1 cellular context compared by ENCODE assay signal in the genomic region with DNA sequence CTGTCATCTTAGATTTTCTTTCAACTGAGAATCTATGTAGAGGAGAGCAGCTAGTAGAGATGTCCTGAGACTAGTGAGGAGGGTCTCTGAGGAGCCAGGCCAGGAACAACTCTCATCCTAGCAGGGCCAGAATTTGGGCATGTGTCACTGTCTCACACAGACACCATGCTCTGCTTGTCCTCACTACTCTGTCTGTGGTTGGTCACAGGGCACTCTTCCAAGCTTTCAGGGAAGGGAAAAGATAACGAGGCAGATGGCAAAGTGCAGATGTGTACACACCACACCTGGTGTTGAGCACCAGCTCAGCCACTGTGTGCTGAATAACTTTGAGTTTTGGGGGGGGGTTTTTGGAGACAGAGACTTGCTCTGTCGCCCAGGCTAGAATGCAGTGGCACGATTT.
TF ChIP-seq lines count a peak whose summit lies in the region.

No MANE protein-coding gene starts in this region.

TF ChIP-seq in HepG2, 621 proteins besides CTCF, POLR2A, EP300 and RAD21 (continued from another document):
- TF ChIP-seq, protein P1, sequence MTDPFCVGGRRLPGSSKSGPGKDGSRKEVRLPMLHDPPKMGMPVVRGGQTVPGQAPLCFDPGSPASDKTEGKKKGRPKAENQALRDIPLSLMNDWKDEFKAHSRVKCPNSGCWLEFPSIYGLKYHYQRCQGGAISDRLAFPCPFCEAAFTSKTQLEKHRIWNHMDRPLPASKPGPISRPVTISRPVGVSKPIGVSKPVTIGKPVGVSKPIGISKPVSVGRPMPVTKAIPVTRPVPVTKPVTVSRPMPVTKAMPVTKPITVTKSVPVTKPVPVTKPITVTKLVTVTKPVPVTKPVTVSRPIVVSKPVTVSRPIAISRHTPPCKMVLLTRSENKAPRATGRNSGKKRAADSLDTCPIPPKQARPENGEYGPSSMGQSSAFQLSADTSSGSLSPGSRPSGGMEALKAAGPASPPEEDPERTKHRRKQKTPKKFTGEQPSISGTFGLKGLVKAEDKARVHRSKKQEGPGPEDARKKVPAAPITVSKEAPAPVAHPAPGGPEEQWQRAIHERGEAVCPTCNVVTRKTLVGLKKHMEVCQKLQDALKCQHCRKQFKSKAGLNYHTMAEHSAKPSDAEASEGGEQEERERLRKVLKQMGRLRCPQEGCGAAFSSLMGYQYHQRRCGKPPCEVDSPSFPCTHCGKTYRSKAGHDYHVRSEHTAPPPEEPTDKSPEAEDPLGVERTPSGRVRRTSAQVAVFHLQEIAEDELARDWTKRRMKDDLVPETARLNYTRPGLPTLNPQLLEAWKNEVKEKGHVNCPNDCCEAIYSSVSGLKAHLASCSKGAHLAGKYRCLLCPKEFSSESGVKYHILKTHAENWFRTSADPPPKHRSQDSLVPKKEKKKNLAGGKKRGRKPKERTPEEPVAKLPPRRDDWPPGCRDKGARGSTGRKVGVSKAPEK (CRISPR knock-in tag; IDR thresholded peaks at IDR 0.05; ENCODE audit: borderline replicate concordance) = no peak
- TF ChIP-seq ZNF432 (CRISPR knock-in tag; IDR thresholded peaks at IDR 0.05; ENCODE audit: borderline replicate concordance) = no peak
- no peak for TF ChIP-seq ZNF841 (CRISPR knock-in tag; IDR thresholded peaks at IDR 0.05; ENCODE audit: borderline replicate concordance)
